1 cellular context compared by ENCODE assay signal in genomic region chr14:33530358-33530757, GRCh38.
TF ChIP-seq lines count a peak whose summit lies in the region.

No MANE protein-coding gene starts in this region.

TF ChIP-seq in GM12878, 131 proteins besides CTCF, POLR2A, EP300 and RAD21 (continued from another document):
- TF ChIP-seq ZBTB33 (IDR thresholded peaks at IDR 0.05): no peak
- no peak for TF ChIP-seq ZBTB4 (CRISPR knock-in tag; IDR thresholded peaks at IDR 0.05)
- TF ChIP-seq RFX5 (IDR thresholded peaks at IDR 0.05; ENCODE audit: low read depth, low read length): no peak
- peak; percentile 74 for TF ChIP-seq MTA2 (IDR thresholded peaks at IDR 0.05; ENCODE audit: low read depth)
- no peak for TF ChIP-seq BCLAF1 (IDR thresholded peaks at IDR 0.05)
- TF ChIP-seq PRDM15 (CRISPR knock-in tag; IDR thresholded peaks at IDR 0.05): no peak
- TF ChIP-seq ELK1 (IDR thresholded peaks at IDR 0.05; ENCODE audit: low read depth, low read length): no peak
- no peak for TF ChIP-seq KLF5 (IDR thresholded peaks at IDR 0.05; ENCODE audit: partially characterized antibody)
- TF ChIP-seq BHLHE40 (IDR thresholded peaks at IDR 0.05; ENCODE audit: borderline replicate concordance in 1 of 2, low read depth in 2 of 2, low read length in 1 of 2): no peak
- TF ChIP-seq E2F4 (IDR thresholded peaks at IDR 0.05; ENCODE audit: low read depth, low read length): no peak
- no peak for TF ChIP-seq POU2F2 (IDR thresholded peaks at IDR 0.05; ENCODE audit: borderline replicate concordance, low read depth, low read length)
- no peak for TF ChIP-seq ZBTB11 (CRISPR knock-in tag; IDR thresholded peaks at IDR 0.05)
- TF ChIP-seq TBL1XR1 (IDR thresholded peaks at IDR 0.05; ENCODE audit: low read depth, low read length): no peak
- no peak for TF ChIP-seq RAD51 (IDR thresholded peaks at IDR 0.05)
- no peak for TF ChIP-seq SIX5 (IDR thresholded peaks at IDR 0.05; ENCODE audit: low read depth, low read length, severe bottlenecking)
- no peak for TF ChIP-seq KAT2A (conservative IDR thresholded peaks at IDR 0.05; ENCODE audit: control insufficient read depth, low read depth, low read length)
- no peak for TF ChIP-seq JUND (IDR thresholded peaks at IDR 0.05; ENCODE audit: low read depth, low read length)
- no peak for TF ChIP-seq PAX5 (IDR thresholded peaks at IDR 0.05; ENCODE audit: borderline replicate concordance, low read depth, low read length)
- no peak for TF ChIP-seq WRNIP1 (IDR thresholded peaks at IDR 0.05; ENCODE audit: borderline replicate concordance, low read depth, low read length)
- peak; percentile 70 to 79; a peak in 2 of 4 replicates for TF ChIP-seq IKZF2 (IDR thresholded peaks at IDR 0.05)
- TF ChIP-seq KDM1A (IDR thresholded peaks at IDR 0.05; ENCODE audit: borderline replicate concordance): no peak
- TF ChIP-seq CEBPZ (IDR thresholded peaks at IDR 0.05; ENCODE audit: low read depth, low read length): no peak
- no peak for TF ChIP-seq TARDBP (IDR thresholded peaks at IDR 0.05; ENCODE audit: borderline replicate concordance)
